In genomic region chr11:30282289-30282631, GRCh38 we compare ENCODE assay signal across 10 cellular contexts. TPM values are rescaled to one million over a fixed set of nuclear protein-coding genes. Genes with fewer than 3 reads are reported as not detected.
DNase-seq lines count a peak whose midpoint lies in the region; ATAC-seq, FAIRE-seq and TF ChIP-seq lines count a peak whose summit lies in the region.
"Had no signal": no experiment of that assay in that cellular context is flagged by ENCODE, and none has a peak within 500 bp of the region (broad histone marks: within the 10 kb centered on the region; RNA-seq: fewer than 3 reads in every experiment).

No MANE protein-coding gene starts in this region.

- peaks cover 33 to 46% of the 10 kb centered on the region in 2 donors for H3K4me1 Mint-ChIP-seq in immature natural killer cell

- H3K27me3 ChIP-seq in HepG2 (ENCODE audit: control insufficient read depth in 1 of 2, insufficient read depth in 2 of 2, low read length in 2 of 2) = no peaks in the 10 kb centered on the region

- no peaks in the 10 kb centered on the region for H3K9me3 Mint-ChIP-seq in immature natural killer cell

- no peak for FAIRE-seq in HepG2 (lab: Jason Lieb, UNC)

- no peak for TF ChIP-seq RAD21 in HepG2 (CRISPR knock-in tag; IDR thresholded peaks at IDR 0.05)

- H3K9me3 ChIP-seq in HepG2 (ENCODE audit: low read length) = no peaks in the 10 kb centered on the region

- peak overlapping the region; percentile 70 to 82 (median 78) for H3K4me3 Mint-ChIP-seq in immature natural killer cell

- H4K20me1 ChIP-seq in HepG2 (ENCODE audit: insufficient read depth, low read length) = no peaks in the 10 kb centered on the region

- intact Hi-C loops in HepG2 (cut with micrococcal nuclease; ENCODE audit: unreplicated experiment) = no loop called here

- TF ChIP-seq POLR2A in HepG2 (IDR thresholded peaks at IDR 0.05; ENCODE audit: insufficient read depth in 1 of 2, low read depth in 2 of 2, low read length in 2 of 2) = no peak

- CTCF ChIA-PET in HepG2 (lab: Yijun Ruan, JAX; ENCODE audit: low intra/inter-chr PET ratio, low total read pairs) = no interaction called here

- peaks cover 0 to 5% (median 0%) of the 10 kb centered on the region in 3 donors for H3K27me3 Mint-ChIP-seq in immature natural killer cell (ENCODE audit: low read depth in 3 of 3)

- no TSS peak for BruUV-seq in HepG2 (replicated peaks; lab: Mats Ljungman, UMichigan)

- WGBS in HepG2 (ENCODE audit: low lambda C conversion rate) = 5% methylated on average over 3 of the region's 3 CpGs

- H3K36me3 ChIP-seq in HepG2 (replicated peaks in 1 of 2; ENCODE audit: control insufficient read depth in 1 of 2, insufficient read depth in 2 of 2, low read length in 2 of 2) = no peaks in the 10 kb centered on the region

- POLR2A ChIA-PET in HepG2 (lab: Yijun Ruan, JAX) = no interaction called here

- H3K27ac ChIP-seq in HepG2 (ENCODE audit: extremely low read length, insufficient read depth, low read length) = no peak overlapping the region

- ATAC-seq in GM18870 (IDR thresholded peaks at IDR 0.05; ENCODE audit: unreplicated experiment) (peak; percentile 73), GM21723 (IDR thresholded peaks at IDR 0.05; ENCODE audit: unreplicated experiment) (peak; percentile 90), HG03565 (IDR thresholded peaks at IDR 0.05; ENCODE audit: unreplicated experiment) (peak; percentile 85), HepG2 (no peak)

- H3K4me2 ChIP-seq in HepG2 (ENCODE audit: low read depth, low read length) = no peak overlapping the region

- TF ChIP-seq CTCF in HepG2 (CRISPR knock-in tag; IDR thresholded peaks at IDR 0.05) = no peak

- no peaks in the 10 kb centered on the region for H3K4me1 ChIP-seq in HepG2 (ENCODE audit: insufficient read depth, low read length)

- H3K27ac Mint-ChIP-seq in immature natural killer cell = peak overlapping the region; percentile 58 to 86 (median 82)

- DNase-seq in immature natural killer cell (peak; percentile 52 to 61 (median 61)), HepG2 (ENCODE audit: low spot score) (no peak), NCI-H446 treated with DMSO at 0.1 percent for 48 hours (lab: John Stamatoyannopoulos, UW) (no peak), AG08395 (ENCODE audit: low spot score) (no peak), AG08396 (ENCODE audit: low spot score) (no peak)
- DNase-seq: caudate nucleus, NCI-H1417 had no signal

- H3K79me2 ChIP-seq in HepG2 (ENCODE audit: insufficient read depth, low read length) = no peaks in the 10 kb centered on the region

- H2AFZ ChIP-seq in HepG2 (ENCODE audit: low read length) = no peak overlapping the region

- TF ChIP-seq EP300 in HepG2 (IDR thresholded peaks at IDR 0.05; ENCODE audit: low read depth in 2 of 2, low read length in 2 of 2) (no peak), HepG2 (CRISPR knock-in tag; IDR thresholded peaks at IDR 0.05; ENCODE audit: borderline replicate concordance) (no peak)

- no peak overlapping the region for H3K4me3 ChIP-seq in HepG2 (replicated peaks in 1 of 3; ENCODE audit: insufficient read depth in 1 of 3, low read depth in 2 of 3, low read length in 3 of 3)

- no peak overlapping the region for H3K9ac ChIP-seq in HepG2 (ENCODE audit: insufficient read depth, low read depth, low read length)

- in situ Hi-C loops in HepG2 (cut with HindIII; ENCODE audit: extremely low pct_ligation_motif_present, low pct_unique_long_range_greater_than_20kb) = no loop called here

- no peaks in the 10 kb centered on the region for H3K36me3 Mint-ChIP-seq in immature natural killer cell

TF ChIP-seq in HepG2, 621 proteins besides CTCF, POLR2A, EP300 and RAD21 (continues in another document):
- TF ChIP-seq CEBPZ (IDR thresholded peaks at IDR 0.05; ENCODE audit: low read length) = no peak

RNA-seq across cellular contexts. Expression of gene ARL14EP, which starts 40.6 kb away (rescaled TPM):
- polyA plus RNA-seq in immature natural killer cell = 10 to 100 TPM; 38.6 to 68.6 (median 53.4) TPM
- 15.4 and 21.7 TPM in 2 replicates for total RNA-seq in HepG2 (2016; rRNA removed; fragmentation: Illumina TruSeq; extraction: Trizol)
- 3.4 and 5.8 TPM in 2 replicates for total RNA-seq in HepG2 (2016; cell fraction: cytosol; rRNA removed; fragmentation: Illumina TruSeq; extraction: Trizol; ENCODE audit: low read depth)
- 14.6 and 19.6 TPM in 2 replicates for total RNA-seq in HepG2 (2016; cell fraction: insoluble cytoplasmic fraction; rRNA removed; fragmentation: Illumina TruSeq; extraction: Trizol)
- 7.0 and 8.7 TPM in 2 replicates for total RNA-seq in HepG2 (2016; cell fraction: membrane; rRNA removed; fragmentation: Illumina TruSeq; extraction: Trizol)
- 22.2 and 25.8 TPM in 2 replicates for total RNA-seq in HepG2 (2016; cell fraction: nucleus; rRNA removed; fragmentation: Illumina TruSeq; extraction: Trizol)
- 9.8 and 11.4 TPM in 2 replicates for polyA plus RNA-seq in HepG2 (2011; rRNA removed)
- 3.4 and 5.6 TPM in 2 replicates for polyA plus RNA-seq in HepG2 (2011; cell fraction: cytosol; rRNA removed)
- 3.6 and 8.6 TPM in 2 replicates for polyA plus RNA-seq in HepG2 (2011; cell fraction: nucleus; rRNA removed)
- 7.5 and 10.8 TPM in 2 replicates for polyA plus RNA-seq in HepG2 (2012)
- 2.1 and 4.0 TPM in 2 replicates for polyA plus RNA-seq in HepG2 (2016; cell fraction: cytosol; fragmentation: Illumina TruSeq; extraction: Trizol; ENCODE audit: low read depth)
- polyA plus RNA-seq in HepG2 (2016; cell fraction: insoluble cytoplasmic fraction; fragmentation: Illumina TruSeq; extraction: Trizol; ENCODE audit: low read depth) = 21.9 and 27.8 TPM in 2 replicates
- 3.0 and 3.5 TPM in 2 replicates for polyA plus RNA-seq in HepG2 (2016; cell fraction: membrane; fragmentation: Illumina TruSeq; extraction: Trizol; ENCODE audit: low read depth)
- 25.4 and 27.7 TPM in 2 replicates for polyA plus RNA-seq in HepG2 (2016; cell fraction: nucleus; fragmentation: Illumina TruSeq; extraction: Trizol; ENCODE audit: insufficient read depth, low read depth)
- polyA minus RNA-seq in HepG2 (2011; rRNA and poly(A)+ RNA removed; ENCODE audit: low replicate concordance) = 2.3 and 7.7 TPM in 2 replicates
- polyA minus RNA-seq in HepG2 (2011; cell fraction: cytosol; rRNA and poly(A)+ RNA removed) = 3.9 and 6.4 TPM in 2 replicates
- polyA minus RNA-seq in HepG2 (2011; cell fraction: nucleus; rRNA and poly(A)+ RNA removed) = 23.8 and 28.6 TPM in 2 replicates

RNA-seq across cellular contexts. Expression of gene FSHB, which starts 51.4 kb away (rescaled TPM):
- polyA plus RNA-seq in immature natural killer cell = not detected
- total RNA-seq in HepG2 (2016; rRNA removed; fragmentation: Illumina TruSeq; extraction: Trizol) = not detected in 2 replicates
- not detected in 2 replicates for total RNA-seq in HepG2 (2016; cell fraction: cytosol; rRNA removed; fragmentation: Illumina TruSeq; extraction: Trizol; ENCODE audit: low read depth)
- total RNA-seq in HepG2 (2016; cell fraction: insoluble cytoplasmic fraction; rRNA removed; fragmentation: Illumina TruSeq; extraction: Trizol) = not detected in 2 replicates
- not detected in 2 replicates for total RNA-seq in HepG2 (2016; cell fraction: membrane; rRNA removed; fragmentation: Illumina TruSeq; extraction: Trizol)
- not detected in 2 replicates for total RNA-seq in HepG2 (2016; cell fraction: nucleus; rRNA removed; fragmentation: Illumina TruSeq; extraction: Trizol)
- polyA plus RNA-seq in HepG2 (2011; rRNA removed) = not detected in 2 replicates
- not detected in 2 replicates for polyA plus RNA-seq in HepG2 (2011; cell fraction: cytosol; rRNA removed)
- polyA plus RNA-seq in HepG2 (2011; cell fraction: nucleus; rRNA removed) = not detected in 2 replicates
- polyA plus RNA-seq in HepG2 (2012) = not detected in 2 replicates
- not detected in 2 replicates for polyA plus RNA-seq in HepG2 (2016; cell fraction: cytosol; fragmentation: Illumina TruSeq; extraction: Trizol; ENCODE audit: low read depth)
- polyA plus RNA-seq in HepG2 (2016; cell fraction: insoluble cytoplasmic fraction; fragmentation: Illumina TruSeq; extraction: Trizol; ENCODE audit: low read depth) = not detected in 2 replicates
- polyA plus RNA-seq in HepG2 (2016; cell fraction: membrane; fragmentation: Illumina TruSeq; extraction: Trizol; ENCODE audit: low read depth) = not detected in 2 replicates
- not detected in 2 replicates for polyA plus RNA-seq in HepG2 (2016; cell fraction: nucleus; fragmentation: Illumina TruSeq; extraction: Trizol; ENCODE audit: insufficient read depth, low read depth)
- not detected in 2 replicates for polyA minus RNA-seq in HepG2 (2011; rRNA and poly(A)+ RNA removed; ENCODE audit: low replicate concordance)
- not detected in 2 replicates for polyA minus RNA-seq in HepG2 (2011; cell fraction: cytosol; rRNA and poly(A)+ RNA removed)
- polyA minus RNA-seq in HepG2 (2011; cell fraction: nucleus; rRNA and poly(A)+ RNA removed) = not detected in 2 replicates

Comparison
In these comparisons a context has a peak if more than half of its experiments do, and no peak if none do; other contexts are left out.
1. DNase-seq: peak in immature natural killer cell (3 of 3); none in HepG2 (single experiment), NCI-H446 treated with DMSO at 0.1 percent for 48 hours (single experiment), AG08395 (single experiment) and AG08396 (single experiment).